Comparison of ENCODE assay signal across 18 cellular contexts in the genomic region with DNA sequence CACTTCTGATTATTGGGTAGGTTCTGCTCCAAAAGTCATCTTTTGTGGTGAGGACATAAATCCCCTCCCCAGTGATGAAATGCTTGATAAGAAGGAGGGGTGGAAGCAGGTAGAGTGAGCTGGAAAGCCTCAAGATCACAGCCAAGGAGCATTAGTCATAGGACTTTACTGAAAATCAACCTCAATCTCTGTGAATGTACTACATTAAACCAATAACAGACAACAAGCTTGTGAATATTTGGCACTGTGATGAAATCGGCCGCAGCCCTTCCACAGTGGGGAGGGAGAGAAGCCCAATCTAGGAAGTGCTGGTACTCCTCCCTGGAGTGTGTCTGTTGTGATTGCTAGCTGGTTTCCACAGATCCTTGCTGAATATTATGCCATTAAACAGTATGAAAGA. TPM values are rescaled to one million over a fixed set of nuclear protein-coding genes. Genes with fewer than 3 reads are reported as not detected.
DNase-seq lines count a peak whose midpoint lies in the region; ATAC-seq and TF ChIP-seq lines count a peak whose summit lies in the region.
"Had no signal": no experiment of that assay in that cellular context is flagged by ENCODE, and none has a peak within 500 bp of the region (broad histone marks: within the 10 kb centered on the region; RNA-seq: fewer than 3 reads in every experiment).

No MANE protein-coding gene starts in this region.

- no peaks in the 10 kb centered on the region for H3K9me3 Mint-ChIP-seq in natural killer cell treated with Interleukin-12 subunit alpha and Interleukin-12 subunit beta and Interleukin-15 and Interleukin-18, amount 100 ng/mL, for 72 hours
- H3K9me3 Mint-ChIP-seq: activated naive CD8-positive, alpha-beta T cell treated with anti-CD3 and anti-CD28 coated beads, Interleukin-2, amount 10 ng/mL, durations not matched to agents 7 days and 5 days; naive B cell had no signal

- H3K4me1 ChIP-seq in neuronal stem cell (ENCODE audit: control insufficient read depth in 2 of 2, insufficient read depth in 1 of 2, low read depth in 1 of 2, low read length in 2 of 2) (peaks cover 6 to 22% of the 10 kb centered on the region in 2 donors), sigmoid colon (no peaks in the 10 kb centered on the region)
- H3K4me1 ChIP-seq: pancreas had no signal

- peaks cover 2 to 6% of the 10 kb centered on the region in 2 donors for H3K27me3 Mint-ChIP-seq in natural killer cell treated with Interleukin-12 subunit alpha and Interleukin-12 subunit beta and Interleukin-15 and Interleukin-18, amount 100 ng/mL, for 72 hours

- H2AK5ac ChIP-seq in neuronal stem cell (ENCODE audit: low read depth, low read length), result no peak overlapping the region

- TF ChIP-seq POLR2A in sigmoid colon (IDR thresholded peaks at IDR 0.05), result no peak

- H3K9me3 ChIP-seq in neuronal stem cell (replicated peaks in 1 of 2; ENCODE audit: control insufficient read depth in 2 of 2, insufficient read depth in 1 of 2, low read depth in 1 of 2, low read length in 2 of 2) (no peaks in the 10 kb centered on the region), sigmoid colon (no peaks in the 10 kb centered on the region)
- H3K9me3 ChIP-seq: pancreas had no signal

- TF ChIP-seq CTCF in sigmoid colon (IDR thresholded peaks at IDR 0.05), result no peak

- WGBS in neuronal stem cell (ENCODE audit: extremely low coverage in 2 of 2, insufficient read length in 2 of 2, insufficient replicate concordance in 1 of 2), 2 donors, result no CpG with 5 or more reads among the region's 2 CpGs
- 31 to 34% methylated on average over 2 of the region's 2 CpGs for WGBS in sigmoid colon, 2 donors

- no peak overlapping the region for H3K4me3 Mint-ChIP-seq in natural killer cell treated with Interleukin-12 subunit alpha and Interleukin-12 subunit beta and Interleukin-15 and Interleukin-18, amount 100 ng/mL, for 72 hours
- H3K4me3 Mint-ChIP-seq: activated naive CD8-positive, alpha-beta T cell treated with anti-CD3 and anti-CD28 coated beads, Interleukin-2, amount 10 ng/mL, durations not matched to agents 7 days and 5 days; naive B cell had no signal

- no peak overlapping the region for H3K9ac ChIP-seq in neuronal stem cell (ENCODE audit: low read depth, low read length, poor library complexity)

- no peak overlapping the region for H4K8ac ChIP-seq in neuronal stem cell (ENCODE audit: low read depth, low read length)

- H3K79me1 ChIP-seq in neuronal stem cell (ENCODE audit: low read depth, low read length), result no peaks in the 10 kb centered on the region

- no peak for ATAC-seq in natural killer cell treated with Interleukin-12 subunit alpha and Interleukin-12 subunit beta and Interleukin-15 and Interleukin-18, amount 100 ng/mL, for 72 hours

- H3K27me3 ChIP-seq in neuronal stem cell (ENCODE audit: control insufficient read depth in 3 of 3, insufficient read depth in 3 of 3, low read depth in 1 of 3, low read length in 3 of 3) (peaks cover 0 to 81% (median 0%) of the 10 kb centered on the region in 3 experiments), sigmoid colon (peaks cover 0 to 6% (median 0%) of the 10 kb centered on the region in 3 donors)

- no peaks in the 10 kb centered on the region for H3K4me1 Mint-ChIP-seq in natural killer cell treated with Interleukin-12 subunit alpha and Interleukin-12 subunit beta and Interleukin-15 and Interleukin-18, amount 100 ng/mL, for 72 hours (ENCODE audit: low read depth in 2 of 2)
- H3K4me1 Mint-ChIP-seq: activated naive CD8-positive, alpha-beta T cell treated with anti-CD3 and anti-CD28 coated beads, Interleukin-2, amount 10 ng/mL, durations not matched to agents 7 days and 5 days; naive B cell had no signal

- H3K36me3 ChIP-seq in neuronal stem cell (replicated peaks in 1 of 2; ENCODE audit: control insufficient read depth in 2 of 2, insufficient read depth in 2 of 2, low read length in 2 of 2), result no peaks in the 10 kb centered on the region
- no peaks in the 10 kb centered on the region for H3K36me3 ChIP-seq in sigmoid colon
- H3K36me3 ChIP-seq: cardiac muscle cell, pancreas had no signal

- no peak overlapping the region for H2BK5ac ChIP-seq in neuronal stem cell (ENCODE audit: low read length)

- intact Hi-C loops in sigmoid colon (cut with DNase I), result no loop called here

- H3K27ac ChIP-seq in epithelial cell of prostate (no peak overlapping the region), neuronal stem cell (replicated peaks; ENCODE audit: low read length) (no peak overlapping the region), sigmoid colon (no peak overlapping the region)
- H3K27ac ChIP-seq: cardiac muscle cell, pancreas had no signal

- no peak overlapping the region for H2AFZ ChIP-seq in neuronal stem cell (ENCODE audit: low read length)

- DNase-seq in DMS79 treated with DMSO at 0.1 percent for 48 hours (lab: John Stamatoyannopoulos, UW) (peak; percentile 99), HT-29 (ENCODE audit: low spot score) (peak; percentile 21), epithelial cell of prostate (ENCODE audit: low read depth, low spot score) (peak; percentile 31), neuronal stem cell (ENCODE audit: low spot score) (no peak), SHP77 treated with DMSO at 0.1 percent for 48 hours (lab: John Stamatoyannopoulos, UW) (no peak), sigmoid colon (no peak)
- DNase-seq in natural killer cell treated with Interleukin-12 subunit alpha and Interleukin-12 subunit beta and Interleukin-15 and Interleukin-18, amount 100 ng/mL, for 72 hours (ENCODE audit: low spot score), result no peak
- DNase-seq: activated naive CD8-positive, alpha-beta T cell treated with anti-CD3 and anti-CD28 coated beads, Interleukin-2, amount 10 ng/mL, durations not matched to agents 7 days and 5 days; dermis blood vessel endothelial cell; naive B cell; NCI-H1694; NCI-H446 treated with DMSO at 0.1 percent for 48 hours; pancreas had no signal

- H2BK120ac ChIP-seq in neuronal stem cell (ENCODE audit: low read depth, low read length), result no peak overlapping the region

- H3K14ac ChIP-seq in neuronal stem cell (ENCODE audit: low read length), result no peak overlapping the region

- no peak overlapping the region for H4K91ac ChIP-seq in neuronal stem cell (ENCODE audit: low read depth, low read length, poor library complexity)

- H3K18ac ChIP-seq in neuronal stem cell (ENCODE audit: low read length), result peak overlapping the region; percentile 72

- no peak for TF ChIP-seq EP300 in sigmoid colon (IDR thresholded peaks at IDR 0.05)

- no peak overlapping the region for H3K23ac ChIP-seq in neuronal stem cell (ENCODE audit: low read depth, low read length, poor library complexity)

- no peak overlapping the region for H3K4ac ChIP-seq in neuronal stem cell (ENCODE audit: low read length)

- H3K4me3 ChIP-seq in neuronal stem cell (ENCODE audit: low read length in 2 of 2) (no peak overlapping the region), sigmoid colon (no peak overlapping the region)
- H3K4me3 ChIP-seq: cardiac muscle cell, pancreas had no signal

- H3K27ac Mint-ChIP-seq in natural killer cell treated with Interleukin-12 subunit alpha and Interleukin-12 subunit beta and Interleukin-15 and Interleukin-18, amount 100 ng/mL, for 72 hours, result no peak overlapping the region
- H3K27ac Mint-ChIP-seq: activated naive CD8-positive, alpha-beta T cell treated with anti-CD3 and anti-CD28 coated beads, Interleukin-2, amount 10 ng/mL, durations not matched to agents 7 days and 5 days; naive B cell had no signal

- H3K36me3 Mint-ChIP-seq in natural killer cell treated with Interleukin-12 subunit alpha and Interleukin-12 subunit beta and Interleukin-15 and Interleukin-18, amount 100 ng/mL, for 72 hours, result no peaks in the 10 kb centered on the region
- H3K36me3 Mint-ChIP-seq: activated naive CD8-positive, alpha-beta T cell treated with anti-CD3 and anti-CD28 coated beads, Interleukin-2, amount 10 ng/mL, durations not matched to agents 7 days and 5 days; naive B cell had no signal

- H2BK12ac ChIP-seq in neuronal stem cell (ENCODE audit: low read length), result no peak overlapping the region

- H2BK15ac ChIP-seq in neuronal stem cell (ENCODE audit: low read length), result no peak overlapping the region

- H3K4me2 ChIP-seq in neuronal stem cell (ENCODE audit: insufficient read depth, low read length, poor library complexity, severe bottlenecking), result no peak overlapping the region

RNA-seq across cellular contexts. Expression of gene PTCSC3, which starts 41.2 kb away (rescaled TPM):
- total RNA-seq in HT-29 (2014; rRNA removed; shearing (Covaris generic)), result not detected in 2 replicates
- not detected for polyA plus RNA-seq in neuronal stem cell (2013, experiment 1 of 2)
- polyA plus RNA-seq in neuronal stem cell (2013, experiment 2 of 2), result not detected
- total RNA-seq in sigmoid colon, result not detected
- not detected for polyA plus RNA-seq in sigmoid colon
- not detected for total RNA-seq in natural killer cell treated with Interleukin-12 subunit alpha and Interleukin-12 subunit beta and Interleukin-15 and Interleukin-18, amount 100 ng/mL, for 72 hours
- total RNA-seq: activated naive CD8-positive, alpha-beta T cell treated with anti-CD3 and anti-CD28 coated beads, Interleukin-2, amount 10 ng/mL, durations not matched to agents 7 days and 5 days; cardiac muscle cell; dermis blood vessel endothelial cell; glomerular endothelial cell; lung microvascular endothelial cell; pancreas; RPMI7951 had no signal
- polyA plus RNA-seq: cardiac muscle cell, esophagus, pancreas had no signal

Comparison
In these comparisons a context has a peak if more than half of its experiments do, and no peak if none do; other contexts are left out.
1. DNase-seq: peak in DMS79 treated with DMSO at 0.1 percent for 48 hours (single experiment), HT-29 (single experiment) and epithelial cell of prostate (single experiment); none in neuronal stem cell (single experiment), SHP77 treated with DMSO at 0.1 percent for 48 hours (single experiment), sigmoid colon (single experiment) and natural killer cell treated with Interleukin-12 subunit alpha and Interleukin-12 subunit beta and Interleukin-15 and Interleukin-18, amount 100 ng/mL, for 72 hours (single experiment).